8 cellular contexts compared by ENCODE assay signal in the genomic region with DNA sequence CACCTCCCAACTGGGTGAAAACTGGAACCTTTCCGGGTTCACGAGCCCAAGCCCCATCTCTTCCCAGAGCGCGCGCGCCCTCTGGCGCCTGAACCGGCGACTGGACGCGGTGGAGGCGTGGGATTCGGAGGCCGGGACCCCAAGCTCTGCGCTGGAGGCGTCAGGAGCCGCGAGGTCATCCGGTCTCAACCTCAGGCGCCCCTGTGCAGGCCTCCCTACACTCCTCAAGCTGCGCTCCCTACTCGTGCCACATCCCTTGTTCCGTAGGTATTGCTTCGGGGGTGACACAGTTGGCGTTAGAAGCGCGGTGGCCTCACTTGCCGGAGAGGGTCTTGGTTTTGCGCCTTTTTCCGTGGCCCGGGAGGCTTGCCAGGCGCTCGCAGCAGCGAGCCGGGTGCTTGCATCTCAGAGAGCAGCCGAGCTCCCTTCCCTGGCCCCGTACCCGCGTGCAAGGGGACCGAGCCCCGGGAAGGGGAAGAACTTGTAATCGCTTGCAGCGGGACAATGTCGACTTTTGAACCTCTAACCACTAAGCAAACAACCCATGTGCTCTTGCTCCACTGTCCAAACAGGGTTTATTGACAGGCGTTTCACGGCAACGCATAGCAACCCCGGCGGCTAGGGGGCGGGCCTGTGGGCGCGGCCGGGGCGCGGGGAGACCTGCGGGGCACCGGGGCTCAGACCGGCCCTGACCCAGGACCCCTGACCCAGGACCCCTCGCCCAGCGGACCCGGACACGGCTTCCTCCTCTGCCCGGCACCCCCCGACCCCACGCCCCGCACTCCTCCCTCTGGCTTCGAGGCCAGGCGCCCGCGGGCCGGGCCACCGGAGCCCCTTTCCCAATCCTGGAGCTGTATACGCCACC. TPM values are rescaled to one million over a fixed set of nuclear protein-coding genes. Genes with fewer than 3 reads are reported as not detected.
DNase-seq lines count a peak whose midpoint lies in the region; ATAC-seq and TF ChIP-seq lines count a peak whose summit lies in the region.

No MANE protein-coding gene starts in this region.

- H3K4me1 ChIP-seq in MM.1S (ENCODE audit: low read length) (no peaks in the 10 kb centered on the region), heart left ventricle (peaks cover 0 to 18% (median 12%) of the 10 kb centered on the region in 12 donors)

- peak overlapping the region; percentile 24 for H3K4me3 Mint-ChIP-seq in activated CD4-positive, alpha-beta T cell treated with anti-CD3 and anti-CD28 coated beads, Interleukin-2, amount 10 ng/mL, durations not matched to agents 7 days and 5 days
- peak overlapping the region; percentile 49 for H3K4me3 Mint-ChIP-seq in activated CD8-positive, alpha-beta T cell treated with anti-CD3 and anti-CD28 coated beads, Interleukin-2, amount 10 ng/mL, durations not matched to agents 7 days and 5 days

- peak; percentile 23 for DNase-seq in activated CD4-positive, alpha-beta T cell treated with anti-CD3 and anti-CD28 coated beads, Interleukin-2, amount 10 ng/mL, durations not matched to agents 7 days and 5 days
- no peak for DNase-seq in activated CD4-positive, alpha-beta T cell treated with anti-CD3 and anti-CD28 coated beads, Interleukin-2, amount 50 U/mL, for 4 hours
- DNase-seq in MM.1S = peak; percentile 10
- DNase-seq in activated CD8-positive, alpha-beta T cell treated with anti-CD3 and anti-CD28 coated beads, Interleukin-2, amount 10 ng/mL, durations not matched to agents 7 days and 5 days = peak; percentile 56
- DNase-seq in heart left ventricle = no peak
- DNase-seq in renal cortical epithelial cell (ENCODE audit: low read depth) = peak; percentile 65
- DNase-seq in NCI-H187 (lab: John Stamatoyannopoulos, UW) = no peak

- H3K27me3 Mint-ChIP-seq in activated CD4-positive, alpha-beta T cell treated with anti-CD3 and anti-CD28 coated beads, Interleukin-2, amount 10 ng/mL, durations not matched to agents 7 days and 5 days = peaks cover 84% of the 10 kb centered on the region
- H3K27me3 Mint-ChIP-seq in activated CD8-positive, alpha-beta T cell treated with anti-CD3 and anti-CD28 coated beads, Interleukin-2, amount 10 ng/mL, durations not matched to agents 7 days and 5 days (ENCODE audit: low read depth) = peaks cover 70% of the 10 kb centered on the region

- 1 to 2% (median 1%) methylated on average over 46 to 73 of the region's 73 CpGs for WGBS in heart left ventricle, 4 donors

- H3K9me3 ChIP-seq in MM.1S (replicated peaks; ENCODE audit: insufficient read depth, low read length) (no peaks in the 10 kb centered on the region), heart left ventricle (no peaks in the 10 kb centered on the region)

- H3K79me2 ChIP-seq in MM.1S (ENCODE audit: low read length) = no peaks in the 10 kb centered on the region

- H3K27me3 ChIP-seq in MM.1S (replicated peaks; ENCODE audit: insufficient read depth, low read length) (no peaks in the 10 kb centered on the region), heart left ventricle (peaks cover 58 to 100% (median 94%) of the 10 kb centered on the region in 9 donors)

- intact Hi-C loops in heart left ventricle (cut with DNase I) = no loop called here

- H3K9ac ChIP-seq in MM.1S (ENCODE audit: low read length) = no peak overlapping the region

- 0 out of 2 replicates have a peak overlapping the region, but pooled peaks have one; percentile 19 for H2AFZ ChIP-seq in MM.1S (ENCODE audit: low read length)

- POLR2A ChIA-PET in activated CD4-positive, alpha-beta T cell treated with anti-CD3 and anti-CD28 coated beads, Interleukin-2, amount 10 ng/mL, durations not matched to agents 7 days and 5 days (lab: Charles Lee) = no interaction called here
- POLR2A ChIA-PET in activated CD8-positive, alpha-beta T cell treated with anti-CD3 and anti-CD28 coated beads, Interleukin-2, amount 10 ng/mL, durations not matched to agents 7 days and 5 days (lab: Charles Lee) = interaction anchor here (0.6 kb wide), 1 partner anchor 1356 kb away, joined by 3 read pairs; no protein-coding TSS in a partner anchor

- ATAC-seq in activated CD8-positive, alpha-beta T cell treated with anti-CD3 and anti-CD28 coated beads, Interleukin-2, amount 10 ng/mL, durations not matched to agents 7 days and 5 days = peak; percentile 67
- peak in 3 of 4 donors; percentile 49 to 74 (median 56) for ATAC-seq in heart left ventricle
- ATAC-seq in GM21526 (IDR thresholded peaks at IDR 0.05; ENCODE audit: low FRiP score, unreplicated experiment) = no peak

- no peaks in the 10 kb centered on the region for H3K36me3 Mint-ChIP-seq in activated CD4-positive, alpha-beta T cell treated with anti-CD3 and anti-CD28 coated beads, Interleukin-2, amount 10 ng/mL, durations not matched to agents 7 days and 5 days (ENCODE audit: low read depth)
- H3K36me3 Mint-ChIP-seq in activated CD8-positive, alpha-beta T cell treated with anti-CD3 and anti-CD28 coated beads, Interleukin-2, amount 10 ng/mL, durations not matched to agents 7 days and 5 days (ENCODE audit: low read depth) = no peaks in the 10 kb centered on the region

- no peak overlapping the region for H3K27ac Mint-ChIP-seq in activated CD4-positive, alpha-beta T cell treated with anti-CD3 and anti-CD28 coated beads, Interleukin-2, amount 10 ng/mL, durations not matched to agents 7 days and 5 days
- H3K27ac Mint-ChIP-seq in activated CD8-positive, alpha-beta T cell treated with anti-CD3 and anti-CD28 coated beads, Interleukin-2, amount 10 ng/mL, durations not matched to agents 7 days and 5 days = no peak overlapping the region

- H3K4me3 ChIP-seq in MM.1S (ENCODE audit: low read length) = no peak overlapping the region
- peak overlapping the region in 11 of 12 donors; percentile 8 to 44 (median 33) for H3K4me3 ChIP-seq in heart left ventricle

- no peaks in the 10 kb centered on the region for H3F3A ChIP-seq in MM.1S (ENCODE audit: insufficient read depth, low read length)

- H4K20me1 ChIP-seq in MM.1S (ENCODE audit: insufficient read depth, low read length) = no peaks in the 10 kb centered on the region

- H3K4me2 ChIP-seq in MM.1S (ENCODE audit: low read depth, low read length) = peak overlapping the region; percentile 13; the same call in 1 of the 2 replicates

- H3K9me3 Mint-ChIP-seq in activated CD4-positive, alpha-beta T cell treated with anti-CD3 and anti-CD28 coated beads, Interleukin-2, amount 10 ng/mL, durations not matched to agents 7 days and 5 days = no peaks in the 10 kb centered on the region
- no peaks in the 10 kb centered on the region for H3K9me3 Mint-ChIP-seq in activated CD8-positive, alpha-beta T cell treated with anti-CD3 and anti-CD28 coated beads, Interleukin-2, amount 10 ng/mL, durations not matched to agents 7 days and 5 days (ENCODE audit: insufficient read depth)

- H3K9me2 ChIP-seq in MM.1S (replicated peaks; ENCODE audit: insufficient read depth, low read length) = no peaks in the 10 kb centered on the region

- H3K36me3 ChIP-seq in MM.1S (replicated peaks; ENCODE audit: insufficient read depth, low read length) = no peaks in the 10 kb centered on the region
- no peaks in the 10 kb centered on the region for H3K36me3 ChIP-seq in heart left ventricle

- CTCF ChIA-PET in activated CD4-positive, alpha-beta T cell treated with anti-CD3 and anti-CD28 coated beads, Interleukin-2, amount 10 ng/mL, durations not matched to agents 7 days and 5 days (lab: Charles Lee) = interaction anchor here (1.0 kb wide), 2 partner anchors 40 to 45 kb away, joined by 3 read pairs; no protein-coding TSS in a partner anchor
- CTCF ChIA-PET in activated CD8-positive, alpha-beta T cell treated with anti-CD3 and anti-CD28 coated beads, Interleukin-2, amount 10 ng/mL, durations not matched to agents 7 days and 5 days (lab: Charles Lee) = interaction anchor here (1.0 to 1.1 kb wide), 2 partner anchors 130 to 134 kb away, joined by 4 to 8 read pairs; no protein-coding TSS in a partner anchor

- H3K4me1 Mint-ChIP-seq in activated CD4-positive, alpha-beta T cell treated with anti-CD3 and anti-CD28 coated beads, Interleukin-2, amount 10 ng/mL, durations not matched to agents 7 days and 5 days = peaks cover 3% of the 10 kb centered on the region
- peaks cover 13% of the 10 kb centered on the region for H3K4me1 Mint-ChIP-seq in activated CD8-positive, alpha-beta T cell treated with anti-CD3 and anti-CD28 coated beads, Interleukin-2, amount 10 ng/mL, durations not matched to agents 7 days and 5 days (ENCODE audit: low read depth)

- TF ChIP-seq CTCF in MM.1S (IDR thresholded peaks at IDR 0.05; ENCODE audit: low read length) = peak; percentile 32
- peak in 9 of 12 donors; percentile 10 to 48 (median 43) for TF ChIP-seq CTCF in heart left ventricle (IDR thresholded peaks at IDR 0.05)

- TF ChIP-seq POLR2A in heart left ventricle (IDR thresholded peaks at IDR 0.05) = no peak

- H3K27ac ChIP-seq in MM.1S (ENCODE audit: low read length) = no peak overlapping the region
- no peak overlapping the region for H3K27ac ChIP-seq in heart left ventricle

RNA-seq across cellular contexts. Expression of a gene that starts 8.5 kb away (rescaled TPM):
- not detected for total RNA-seq in activated CD4-positive, alpha-beta T cell treated with anti-CD3 and anti-CD28 coated beads, Interleukin-2, amount 10 ng/mL, durations not matched to agents 7 days and 5 days
- not detected for total RNA-seq in activated CD8-positive, alpha-beta T cell treated with anti-CD3 and anti-CD28 coated beads, Interleukin-2, amount 10 ng/mL, durations not matched to agents 7 days and 5 days
- total RNA-seq in heart left ventricle (not detected), renal cortical epithelial cell (not detected in 2 replicates)
- not detected for polyA plus RNA-seq in heart left ventricle

RNA-seq across cellular contexts. Expression of a gene that starts 27.9 kb away (rescaled TPM):
- not detected for total RNA-seq in activated CD4-positive, alpha-beta T cell treated with anti-CD3 and anti-CD28 coated beads, Interleukin-2, amount 10 ng/mL, durations not matched to agents 7 days and 5 days
- total RNA-seq in activated CD8-positive, alpha-beta T cell treated with anti-CD3 and anti-CD28 coated beads, Interleukin-2, amount 10 ng/mL, durations not matched to agents 7 days and 5 days = not detected
- not detected for total RNA-seq in heart left ventricle
- not detected for polyA plus RNA-seq in heart left ventricle
- not detected in 2 replicates for total RNA-seq in renal cortical epithelial cell

RNA-seq across cellular contexts. Expression of a gene that starts 40.8 kb away (rescaled TPM):
- not detected for total RNA-seq in activated CD4-positive, alpha-beta T cell treated with anti-CD3 and anti-CD28 coated beads, Interleukin-2, amount 10 ng/mL, durations not matched to agents 7 days and 5 days
- total RNA-seq in activated CD8-positive, alpha-beta T cell treated with anti-CD3 and anti-CD28 coated beads, Interleukin-2, amount 10 ng/mL, durations not matched to agents 7 days and 5 days = not detected
- not detected for total RNA-seq in heart left ventricle
- not detected for polyA plus RNA-seq in heart left ventricle
- total RNA-seq in renal cortical epithelial cell = not detected in 2 replicates

Comparison
In these comparisons a context has a peak if more than half of its experiments do, and no peak if none do; other contexts are left out.
1. DNase-seq: peak in activated CD4-positive, alpha-beta T cell treated with anti-CD3 and anti-CD28 coated beads, Interleukin-2, amount 10 ng/mL, durations not matched to agents 7 days and 5 days (single experiment), MM.1S (single experiment), activated CD8-positive, alpha-beta T cell treated with anti-CD3 and anti-CD28 coated beads, Interleukin-2, amount 10 ng/mL, durations not matched to agents 7 days and 5 days (single experiment) and renal cortical epithelial cell (single experiment); none in activated CD4-positive, alpha-beta T cell treated with anti-CD3 and anti-CD28 coated beads, Interleukin-2, amount 50 U/mL, for 4 hours (0 of 2), heart left ventricle (0 of 5) and NCI-H187 (0 of 2).